ENCODE assay signal across 13 cellular contexts in genomic region chr2:88099798-88100488, GRCh38. TPM values are rescaled to one million over a fixed set of nuclear protein-coding genes. Genes with fewer than 3 reads are reported as not detected.
DNase-seq lines count a peak whose midpoint lies in the region; ATAC-seq and TF ChIP-seq lines count a peak whose summit lies in the region.
"Had no signal": no experiment of that assay in that cellular context is flagged by ENCODE, and none has a peak within 500 bp of the region (broad histone marks: within the 10 kb centered on the region; RNA-seq: fewer than 3 reads in every experiment).

No MANE protein-coding gene starts in this region.

- H3K79me2 ChIP-seq in neural progenitor cell (ENCODE audit: low read depth), result no peaks in the 10 kb centered on the region

- H3K9me3 Mint-ChIP-seq in neural progenitor cell, result no peaks in the 10 kb centered on the region
- H3K9me3 Mint-ChIP-seq: activated naive CD4-positive, alpha-beta T cell treated with anti-CD3 and anti-CD28 coated beads, Interleukin-2, amount 50 U/mL, for 72 hours had no signal

- DNase-seq in DMS53 (lab: John Stamatoyannopoulos, UW) (peak; percentile 29), DMS53 treated with DMSO at 0.1 percent for 48 hours (lab: John Stamatoyannopoulos, UW; ENCODE audit: unreplicated experiment) (no peak), NCI-H69 (lab: John Stamatoyannopoulos, UW) (peak; percentile 1), neural progenitor cell (ENCODE audit: low spot score) (peak; percentile 93), NOMO-1 (lab: John Stamatoyannopoulos, UW; ENCODE audit: unreplicated experiment in 2 of 2) (no peak), esophagus squamous epithelium (lab: John Stamatoyannopoulos, UW) (no peak)
- DNase-seq in activated CD8-positive, alpha-beta memory T cell treated with anti-CD3 and anti-CD28 coated beads, Interleukin-2, amount 50 U/mL, for 48 hours, result no peak
- DNase-seq: NCI-H510A had no signal

- no peak overlapping the region for H3K9ac ChIP-seq in neural progenitor cell

- intact Hi-C loops in esophagus squamous epithelium (cut with DNase I), result no loop called here

- H3K27me3 ChIP-seq in neural progenitor cell (no peaks in the 10 kb centered on the region), esophagus squamous epithelium (peaks cover 0 to 14% (median 0%) of the 10 kb centered on the region in 4 donors)
- H3K27me3 ChIP-seq: thyroid gland had no signal

- H3K4me1 ChIP-seq in neural progenitor cell (peaks cover 21% of the 10 kb centered on the region), esophagus squamous epithelium (peaks cover 0 to 11% (median 0%) of the 10 kb centered on the region in 3 donors)
- H3K4me1 ChIP-seq: thyroid gland had no signal

- H2AFZ ChIP-seq in neural progenitor cell (replicated peaks), result no peak overlapping the region

- WGBS in esophagus squamous epithelium, 2 donors, result 48 to 56% methylated on average over 5 of the region's 5 CpGs

- ATAC-seq in esophagus mucosa, result peak; percentile 70
- ATAC-seq: activated naive CD4-positive, alpha-beta T cell treated with anti-CD3 and anti-CD28 coated beads, Interleukin-2, amount 50 U/mL, for 72 hours had no signal

- H4K20me1 ChIP-seq in neural progenitor cell (ENCODE audit: low read depth), result no peaks in the 10 kb centered on the region

- H3K27ac ChIP-seq in neural progenitor cell (no peak overlapping the region), esophagus squamous epithelium (no peak overlapping the region)
- H3K27ac ChIP-seq: HL-60, thyroid gland, VCaP had no signal

- H3K27ac Mint-ChIP-seq in neural progenitor cell, result no peak overlapping the region
- H3K27ac Mint-ChIP-seq: activated naive CD4-positive, alpha-beta T cell treated with anti-CD3 and anti-CD28 coated beads, Interleukin-2, amount 50 U/mL, for 72 hours had no signal

- peak overlapping the region; percentile 6 for H3K4me3 ChIP-seq in neural progenitor cell
- no peak overlapping the region for H3K4me3 ChIP-seq in esophagus squamous epithelium
- H3K4me3 ChIP-seq: thyroid gland had no signal

- no peaks in the 10 kb centered on the region for H3K9me3 ChIP-seq in neural progenitor cell (ENCODE audit: low read depth)
- no peaks in the 10 kb centered on the region for H3K9me3 ChIP-seq in esophagus squamous epithelium
- H3K9me3 ChIP-seq: thyroid gland had no signal

- H3K4me3 Mint-ChIP-seq in neural progenitor cell, result no peak overlapping the region

- peaks cover 2% of the 10 kb centered on the region for H3K27me3 Mint-ChIP-seq in neural progenitor cell (ENCODE audit: insufficient read depth, low read depth)

- H3F3A ChIP-seq in neural progenitor cell (ENCODE audit: low read depth), result peaks cover 7% of the 10 kb centered on the region

- peaks cover 38% of the 10 kb centered on the region for H3K4me1 Mint-ChIP-seq in neural progenitor cell

- TF ChIP-seq POLR2A in esophagus squamous epithelium (IDR thresholded peaks at IDR 0.05), result no peak

- H3K36me3 ChIP-seq in neural progenitor cell (no peaks in the 10 kb centered on the region), esophagus squamous epithelium (no peaks in the 10 kb centered on the region)
- H3K36me3 ChIP-seq: thyroid gland had no signal

- H3K36me3 Mint-ChIP-seq in neural progenitor cell, result no peaks in the 10 kb centered on the region
- H3K36me3 Mint-ChIP-seq: activated naive CD4-positive, alpha-beta T cell treated with anti-CD3 and anti-CD28 coated beads, Interleukin-2, amount 50 U/mL, for 72 hours had no signal

- peak overlapping the region; percentile 62 for H3K4me2 ChIP-seq in neural progenitor cell

- TF ChIP-seq CTCF in neural progenitor cell (IDR thresholded peaks at IDR 0.05) (no peak), esophagus squamous epithelium (IDR thresholded peaks at IDR 0.05) (no peak)

RNA-seq across cellular contexts. Expression of gene FABP1, which starts 27.9 kb away (rescaled TPM):
- not detected for total RNA-seq in esophagus mucosa
- total RNA-seq in neural progenitor cell (ENCODE audit: low replicate concordance), result not detected in 2 replicates
- total RNA-seq in esophagus squamous epithelium, result not detected
- total RNA-seq: activated naive CD4-positive, alpha-beta T cell treated with anti-CD3 and anti-CD28 coated beads, Interleukin-2, amount 50 U/mL, for 72 hours; thyroid gland had no signal

RNA-seq across cellular contexts. Expression of gene SMYD1, which starts 32.3 kb away (rescaled TPM):
- not detected for total RNA-seq in esophagus mucosa
- not detected in 2 replicates for total RNA-seq in neural progenitor cell (ENCODE audit: low replicate concordance)
- under 1 TPM in 1 of 4 donors, not detected in 3; 0.27 TPM for total RNA-seq in esophagus squamous epithelium
- total RNA-seq: activated naive CD4-positive, alpha-beta T cell treated with anti-CD3 and anti-CD28 coated beads, Interleukin-2, amount 50 U/mL, for 72 hours; thyroid gland had no signal

RNA-seq across cellular contexts. Expression of gene KRCC1, which starts 44.4 kb away (rescaled TPM):
- total RNA-seq in esophagus mucosa (15.5 TPM), neural progenitor cell (ENCODE audit: low replicate concordance) (24.8 and 33.9 TPM in 2 replicates), esophagus squamous epithelium (10 to 100 TPM; 11.7 to 28.4 (median 20.1) TPM)

Comparison
In these comparisons a context has a peak if more than half of its experiments do, and no peak if none do; other contexts are left out.
1. DNase-seq: peak in DMS53 (single experiment), NCI-H69 (single experiment) and neural progenitor cell (single experiment); none in DMS53 treated with DMSO at 0.1 percent for 48 hours (single experiment), activated CD8-positive, alpha-beta memory T cell treated with anti-CD3 and anti-CD28 coated beads, Interleukin-2, amount 50 U/mL, for 48 hours (single experiment), NOMO-1 (0 of 2) and esophagus squamous epithelium (single experiment).